In the genomic region with DNA sequence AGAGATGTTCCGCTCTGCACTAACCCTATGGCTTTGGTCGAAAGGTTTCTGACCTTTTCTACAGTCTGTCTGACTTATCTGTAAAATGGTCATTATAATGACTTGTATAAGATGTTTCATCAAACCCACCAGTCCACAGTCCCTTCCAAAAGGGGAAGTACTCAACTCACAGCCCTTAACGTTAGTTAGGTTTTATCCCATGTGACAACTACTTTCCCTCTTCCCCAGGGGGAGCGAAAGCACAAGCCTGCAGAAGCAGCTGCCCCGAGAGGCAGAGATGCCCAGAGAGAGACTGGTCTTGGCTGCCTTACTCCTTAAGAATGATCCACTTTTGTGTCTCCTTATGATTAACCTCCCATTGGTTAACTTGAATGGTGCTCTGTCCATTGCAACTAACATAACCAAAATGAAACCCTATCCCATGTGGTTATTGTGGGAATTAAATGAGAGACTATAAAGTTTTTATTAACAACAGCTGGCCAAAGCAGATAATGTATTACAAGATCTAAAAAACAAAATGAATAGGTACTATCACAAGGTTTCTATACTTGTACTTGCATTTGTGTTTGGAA, we compare ENCODE assay signal across 12 cellular contexts. TPM values are rescaled to one million over a fixed set of nuclear protein-coding genes. Genes with fewer than 3 reads are reported as not detected.
DNase-seq lines count a peak whose midpoint lies in the region; ATAC-seq and TF ChIP-seq lines count a peak whose summit lies in the region.
"Had no signal": no experiment of that assay in that cellular context is flagged by ENCODE, and none has a peak within 500 bp of the region (broad histone marks: within the 10 kb centered on the region; RNA-seq: fewer than 3 reads in every experiment).

No MANE protein-coding gene starts in this region.

- H3K27ac Mint-ChIP-seq in T-cell (peak overlapping the region; percentile 17 to 37), memory B cell (peak overlapping the region; percentile 58)

- H3K27ac ChIP-seq in DOHH2 (ENCODE audit: low read depth, low read length) = no peak overlapping the region
- H3K27ac ChIP-seq: pancreas, testis had no signal

- H3K4me3 Mint-ChIP-seq in T-cell (peak overlapping the region; percentile 5 to 67 (median 42)), memory B cell (no peak overlapping the region)

- H3K9me3 ChIP-seq in DOHH2 (ENCODE audit: control insufficient read depth, insufficient read depth, low read length) = no peaks in the 10 kb centered on the region
- H3K9me3 ChIP-seq: pancreas, testis had no signal

- peak overlapping the region; percentile 33 for H3K4me2 ChIP-seq in DOHH2 (ENCODE audit: low read length)

- POLR2A ChIA-PET in T-cell (lab: Charles Lee) = interaction anchor here in 1 of 2 donors (0.6 kb wide), 1 partner anchor 8 kb away, joined by 3 read pairs; no protein-coding TSS in a partner anchor

- peaks cover 44% of the 10 kb centered on the region for H3K36me3 Mint-ChIP-seq in T-cell
- H3K36me3 Mint-ChIP-seq in memory B cell = peaks cover 27% of the 10 kb centered on the region

- no peaks in the 10 kb centered on the region for H3K27me3 ChIP-seq in DOHH2 (ENCODE audit: control insufficient read depth, low read length)
- H3K27me3 ChIP-seq: pancreas, testis had no signal

- no peak for DNase-seq in T-cell
- no peak for DNase-seq in memory B cell (ENCODE audit: low spot score in 2 of 2)
- no peak for DNase-seq in NCI-H345 (lab: John Stamatoyannopoulos, UW)
- DNase-seq in kidney tubule cell (ENCODE audit: low spot score) = no peak
- no peak for DNase-seq in stimulated activated CD4-positive, alpha-beta T cell treated with anti-CD3 and anti-CD28 coated beads, Interleukin-2, amount 100 ng/mL, for 24 hours
- no peak for DNase-seq in NCI-H2029 (lab: John Stamatoyannopoulos, UW)
- DNase-seq: DMS153, islet precursor cell, pancreas, testis had no signal

- H3K9me3 Mint-ChIP-seq in T-cell = peaks cover 0 to 3% (median 0%) of the 10 kb centered on the region in 3 donors
- H3K9me3 Mint-ChIP-seq in memory B cell = no peaks in the 10 kb centered on the region

- peaks cover 4% of the 10 kb centered on the region; the same call in 1 of the 2 replicates for H3K79me2 ChIP-seq in DOHH2 (ENCODE audit: control insufficient read depth, low read length)

- CTCF ChIA-PET in T-cell (lab: Charles Lee) = no interaction called here

- peaks cover 53% of the 10 kb centered on the region for H3K36me3 ChIP-seq in DOHH2 (ENCODE audit: control insufficient read depth, low read length)

- H3K4me1 ChIP-seq in DOHH2 (ENCODE audit: control insufficient read depth, low read length) = peaks cover 19% of the 10 kb centered on the region
- H3K4me1 ChIP-seq: testis had no signal

- H3K4me3 ChIP-seq in DOHH2 (ENCODE audit: low read length) = 0 out of 2 replicates have a peak overlapping the region, but pooled peaks have one; percentile 0
- H3K4me3 ChIP-seq: pancreas, testis had no signal

- H3K27me3 Mint-ChIP-seq in T-cell (no peaks in the 10 kb centered on the region), memory B cell (no peaks in the 10 kb centered on the region)

- no peaks in the 10 kb centered on the region for H3F3A ChIP-seq in DOHH2 (ENCODE audit: control insufficient read depth, insufficient read depth)

- H4K20me1 ChIP-seq in DOHH2 (ENCODE audit: control insufficient read depth, insufficient read depth, low read depth, low read length) = no peaks in the 10 kb centered on the region

- peaks cover 63 to 72% (median 69%) of the 10 kb centered on the region in 3 donors for H3K4me1 Mint-ChIP-seq in T-cell
- H3K4me1 Mint-ChIP-seq in memory B cell = peaks cover 27% of the 10 kb centered on the region

- no peaks in the 10 kb centered on the region for H3K9me2 ChIP-seq in DOHH2 (replicated peaks; ENCODE audit: control insufficient read depth, low read length)

- TF ChIP-seq CTCF in DOHH2 (IDR thresholded peaks at IDR 0.05; ENCODE audit: low read depth, low read length, poor library complexity, severe bottlenecking) = no peak

- ATAC-seq in HG03354 (IDR thresholded peaks at IDR 0.05; ENCODE audit: poor library complexity, severe bottlenecking, unreplicated experiment) = peak; percentile 70
- peak in 1 of 4 experiments; percentile 32 for ATAC-seq in T-cell (replicated peaks in 1 of 4)
- peak; percentile 91 for ATAC-seq in memory B cell (ENCODE audit: low read depth)

RNA-seq across cellular contexts. Expression of gene ASTE1, which starts 6.4 kb away (rescaled TPM):
- total RNA-seq in T-cell = 10 to 100 TPM; 20.4 to 24.7 (median 22.5) TPM

RNA-seq across cellular contexts. Expression of gene NEK11, which starts 6.5 kb away (rescaled TPM):
- total RNA-seq in T-cell = 1 to 10 TPM; 3.8 to 6.5 (median 4.5) TPM
